In the genomic region with DNA sequence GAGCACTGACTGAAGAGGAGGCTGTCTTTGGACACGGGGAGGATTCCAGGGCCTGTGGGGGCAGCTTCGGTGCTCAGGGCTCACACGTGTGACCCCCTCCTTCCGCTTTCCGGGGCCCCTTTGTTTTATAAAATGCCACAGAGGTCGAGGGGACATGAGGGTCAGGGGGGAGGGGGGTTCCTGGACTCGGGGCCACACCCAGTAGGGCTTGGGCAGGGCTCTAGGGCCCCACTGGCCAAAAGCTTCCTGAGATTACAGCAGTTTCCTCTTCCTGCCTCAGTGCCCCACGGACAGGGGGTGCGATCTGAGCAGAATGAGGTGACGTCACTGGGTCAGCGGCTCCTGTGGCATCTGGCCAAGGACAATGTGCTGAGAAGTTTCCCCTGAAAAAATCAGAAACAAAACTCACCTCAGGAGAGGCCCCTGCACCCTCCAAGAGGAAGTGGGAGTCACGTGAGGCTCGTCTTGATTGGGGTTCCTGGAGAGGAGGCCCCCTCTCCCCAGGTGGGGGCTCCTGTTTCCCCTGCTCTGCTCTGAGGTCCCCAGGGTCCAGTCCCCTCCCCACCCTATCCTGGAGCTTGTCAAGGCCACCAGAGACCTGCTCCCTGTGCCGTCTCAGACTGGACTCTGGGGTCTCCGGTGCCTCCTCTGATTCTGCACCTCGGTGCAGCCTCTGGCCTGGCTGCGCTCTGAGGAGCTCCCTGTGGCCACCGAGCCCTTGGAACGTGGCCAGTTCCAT, we compare ENCODE assay signal across 8 cellular contexts. TPM values are rescaled to one million over a fixed set of nuclear protein-coding genes. Genes with fewer than 3 reads are reported as not detected.
DNase-seq lines count a peak whose midpoint lies in the region; ATAC-seq lines count a peak whose summit lies in the region.

No MANE protein-coding gene starts in this region.

- 90% methylated on average over 19 of the region's 19 CpGs for WGBS in HUES64

- H3K27me3 ChIP-seq in HUES64 (ENCODE audit: insufficient read depth, low read length) = no peaks in the 10 kb centered on the region

- ATAC-seq in GM19438 (IDR thresholded peaks at IDR 0.05; ENCODE audit: low read depth, unreplicated experiment) = peak; percentile 62

- DNase-seq in AML-193 (lab: John Stamatoyannopoulos, UW) = peak; percentile 53 to 65
- peak; percentile 75 to 79 for DNase-seq in activated T-cell treated with anti-CD3 and anti-CD28 coated beads, Interleukin-2, amount 50 U/mL, for 48 hours
- DNase-seq in head of caudate nucleus = peak in 37 of 42 donors; percentile 22 to 83 (median 54)
- DNase-seq in pulmonary artery endothelial cell (ENCODE audit: low read depth, low spot score) = peak; percentile 60
- no peak for DNase-seq in SHP77 treated with DMSO at 0.1 percent for 48 hours (lab: John Stamatoyannopoulos, UW)
- DNase-seq in HK-2 (ENCODE audit: unreplicated experiment) = no peak

- H3K9me3 ChIP-seq in HUES64 (ENCODE audit: insufficient read depth, low read depth, low read length) = no peaks in the 10 kb centered on the region

- peaks cover 11% of the 10 kb centered on the region for H3K4me1 ChIP-seq in HUES64 (ENCODE audit: insufficient read depth, low read length)

- intact Hi-C loops in head of caudate nucleus (cut with DNase I) = no loop called here

- peak overlapping the region; percentile 26; the same call in 1 of the 2 replicates for H3K9ac ChIP-seq in HUES64 (ENCODE audit: low read depth, low read length)

- H3K4me3 ChIP-seq in HUES64 (ENCODE audit: low read length) = no peak overlapping the region

- no peak overlapping the region for H3K27ac ChIP-seq in HUES64 (ENCODE audit: low read depth, low read length)

- H3K36me3 ChIP-seq in HUES64 (ENCODE audit: insufficient read depth, low read length) = no peaks in the 10 kb centered on the region

RNA-seq across cellular contexts. Expression of a gene that starts 6.4 kb away (rescaled TPM):
- polyA plus RNA-seq in HUES64 (2013, experiment 1 of 2) = 177 TPM
- polyA plus RNA-seq in HUES64 (2013, experiment 2 of 2) = 210 TPM
- 44.4 and 45.8 TPM in 2 replicates for total RNA-seq in pulmonary artery endothelial cell

RNA-seq across cellular contexts. Expression of a gene that starts 13.2 kb away (rescaled TPM):
- 343 TPM for polyA plus RNA-seq in HUES64 (2013, experiment 1 of 2)
- 396 TPM for polyA plus RNA-seq in HUES64 (2013, experiment 2 of 2)
- 1.7 and 7.9 TPM in 2 replicates for total RNA-seq in pulmonary artery endothelial cell

RNA-seq across cellular contexts. Expression of a gene that starts 19.4 kb away (rescaled TPM):
- polyA plus RNA-seq in HUES64 (2013, experiment 1 of 2) = 152 TPM
- polyA plus RNA-seq in HUES64 (2013, experiment 2 of 2) = 233 TPM
- total RNA-seq in pulmonary artery endothelial cell = 32.9 and 46.6 TPM in 2 replicates

RNA-seq across cellular contexts. Expression of a gene that starts 27.7 kb away (rescaled TPM):
- not detected for polyA plus RNA-seq in HUES64 (2013, experiment 1 of 2)
- not detected for polyA plus RNA-seq in HUES64 (2013, experiment 2 of 2)
- not detected in 2 replicates for total RNA-seq in pulmonary artery endothelial cell

RNA-seq across cellular contexts. Expression of a gene that starts 38.1 kb away (rescaled TPM):
- 16.6 TPM for polyA plus RNA-seq in HUES64 (2013, experiment 1 of 2)
- 19.9 TPM for polyA plus RNA-seq in HUES64 (2013, experiment 2 of 2)
- total RNA-seq in pulmonary artery endothelial cell = 12.3 and 13.6 TPM in 2 replicates

Comparison
In these comparisons a context has a peak if more than half of its experiments do, and no peak if none do; other contexts are left out.
1. DNase-seq: peak in AML-193 (2 of 2), activated T-cell treated with anti-CD3 and anti-CD28 coated beads, Interleukin-2, amount 50 U/mL, for 48 hours (2 of 2), head of caudate nucleus (37 of 42) and pulmonary artery endothelial cell (single experiment); none in SHP77 treated with DMSO at 0.1 percent for 48 hours (single experiment) and HK-2 (single experiment).